Comparison of ENCODE assay signal across 1 cellular context in genomic region chr3:8769088-8769822, GRCh38.
TF ChIP-seq lines count a peak whose summit lies in the region.

OXTR (minus strand) TSS chr3:8769613; CDS start chr3:8768187, 1,426 bp downstream.

TF ChIP-seq in K562, 482 proteins besides CTCF, POLR2A, EP300 and RAD21 (continued from another document):
- TF ChIP-seq MBD1 (CRISPR knock-in tag; IDR thresholded peaks at IDR 0.05) (0 out of 2 replicates have a peak, but pooled peaks have one; percentile 22), SMC3 (conservative IDR thresholded peaks at IDR 0.05; ENCODE audit: insufficient read depth, low read depth, low read length) (peak; percentile 83), ZNF586 (CRISPR knock-in tag; conservative IDR thresholded peaks at IDR 0.05) (no peak), CEBPB (tag; IDR thresholded peaks at IDR 0.05) (no peak), ZFX (CRISPR knock-in tag; IDR thresholded peaks at IDR 0.05) (no peak), KDM1A (IDR thresholded peaks at IDR 0.05) (no peak), ATF1 (CRISPR knock-in tag; IDR thresholded peaks at IDR 0.05) (no peak), ATF1 (tag; IDR thresholded peaks at IDR 0.05) (0 out of 2 replicates have a peak, but pooled peaks have one; percentile 16), DEAF1 (CRISPR knock-in tag; IDR thresholded peaks at IDR 0.05) (0 out of 2 replicates have a peak, but pooled peaks have one; percentile 58), CREB1 (IDR thresholded peaks at IDR 0.05) (peak; percentile 41), CREB1 (CRISPR knock-in tag; IDR thresholded peaks at IDR 0.05) (no peak), CBX8 (IDR thresholded peaks at IDR 0.05; ENCODE audit: borderline replicate concordance, extremely low read depth, low read depth, low read length, poor library complexity, severe bottlenecking) (no peak), ILK (tag; IDR thresholded peaks at IDR 0.05; ENCODE audit: borderline replicate concordance, low read depth) (no peak), ZBTB7A (IDR thresholded peaks at IDR 0.05; ENCODE audit: borderline replicate concordance, control insufficient read depth, low read depth, low read length) (peak; percentile 73; the same call in 1 of the 2 replicates), CXXC5 (CRISPR knock-in tag; IDR thresholded peaks at IDR 0.05) (peak; percentile 56), POLR2G (IDR thresholded peaks at IDR 0.05; ENCODE audit: low read depth, low read length) (0 out of 2 replicates have a peak, but pooled peaks have one; percentile 29), KHSRP (IDR thresholded peaks at IDR 0.05) (no peak), ZKSCAN8 (CRISPR knock-in tag; IDR thresholded peaks at IDR 0.05) (no peak), CTBP1 (IDR thresholded peaks at IDR 0.05; ENCODE audit: borderline replicate concordance) (peak; percentile 79; the same call in 1 of the 2 replicates), MAZ (CRISPR knock-in tag; conservative IDR thresholded peaks at IDR 0.05 in 1 of 2, IDR thresholded peaks at IDR 0.05 in 1 of 2) (peak; percentile 35 to 40; a peak in 1 of 4 replicates), ZHX1 (conservative IDR thresholded peaks at IDR 0.05; ENCODE audit: low read length) (no peak), FIP1L1 (IDR thresholded peaks at IDR 0.05; ENCODE audit: low read depth, low read length, poor library complexity, severe bottlenecking) (peak; percentile 44), CCNT2 (IDR thresholded peaks at IDR 0.05; ENCODE audit: borderline replicate concordance, extremely low read depth, insufficient read length, low read depth, low read length) (peak; percentile 41), MYC (IDR thresholded peaks at IDR 0.05; ENCODE audit: low read depth, low read length) (0 out of 2 replicates have a peak, but pooled peaks have one; percentile 21), MYC (CRISPR knock-in tag; IDR thresholded peaks at IDR 0.05; ENCODE audit: borderline replicate concordance, low read depth) (no peak), MCM3 (IDR thresholded peaks at IDR 0.05) (no peak)
- TF ChIP-seq, protein P1, sequence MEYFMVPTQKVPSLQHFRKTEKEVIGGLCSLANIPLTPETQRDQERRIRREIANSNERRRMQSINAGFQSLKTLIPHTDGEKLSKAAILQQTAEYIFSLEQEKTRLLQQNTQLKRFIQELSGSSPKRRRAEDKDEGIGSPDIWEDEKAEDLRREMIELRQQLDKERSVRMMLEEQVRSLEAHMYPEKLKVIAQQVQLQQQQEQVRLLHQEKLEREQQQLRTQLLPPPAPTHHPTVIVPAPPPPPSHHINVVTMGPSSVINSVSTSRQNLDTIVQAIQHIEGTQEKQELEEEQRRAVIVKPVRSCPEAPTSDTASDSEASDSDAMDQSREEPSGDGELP (CRISPR knock-in tag; IDR thresholded peaks at IDR 0.05; ENCODE audit: borderline replicate concordance), result peak; percentile 56; the same call in 1 of the 2 replicates
- TF ChIP-seq, protein P2, sequence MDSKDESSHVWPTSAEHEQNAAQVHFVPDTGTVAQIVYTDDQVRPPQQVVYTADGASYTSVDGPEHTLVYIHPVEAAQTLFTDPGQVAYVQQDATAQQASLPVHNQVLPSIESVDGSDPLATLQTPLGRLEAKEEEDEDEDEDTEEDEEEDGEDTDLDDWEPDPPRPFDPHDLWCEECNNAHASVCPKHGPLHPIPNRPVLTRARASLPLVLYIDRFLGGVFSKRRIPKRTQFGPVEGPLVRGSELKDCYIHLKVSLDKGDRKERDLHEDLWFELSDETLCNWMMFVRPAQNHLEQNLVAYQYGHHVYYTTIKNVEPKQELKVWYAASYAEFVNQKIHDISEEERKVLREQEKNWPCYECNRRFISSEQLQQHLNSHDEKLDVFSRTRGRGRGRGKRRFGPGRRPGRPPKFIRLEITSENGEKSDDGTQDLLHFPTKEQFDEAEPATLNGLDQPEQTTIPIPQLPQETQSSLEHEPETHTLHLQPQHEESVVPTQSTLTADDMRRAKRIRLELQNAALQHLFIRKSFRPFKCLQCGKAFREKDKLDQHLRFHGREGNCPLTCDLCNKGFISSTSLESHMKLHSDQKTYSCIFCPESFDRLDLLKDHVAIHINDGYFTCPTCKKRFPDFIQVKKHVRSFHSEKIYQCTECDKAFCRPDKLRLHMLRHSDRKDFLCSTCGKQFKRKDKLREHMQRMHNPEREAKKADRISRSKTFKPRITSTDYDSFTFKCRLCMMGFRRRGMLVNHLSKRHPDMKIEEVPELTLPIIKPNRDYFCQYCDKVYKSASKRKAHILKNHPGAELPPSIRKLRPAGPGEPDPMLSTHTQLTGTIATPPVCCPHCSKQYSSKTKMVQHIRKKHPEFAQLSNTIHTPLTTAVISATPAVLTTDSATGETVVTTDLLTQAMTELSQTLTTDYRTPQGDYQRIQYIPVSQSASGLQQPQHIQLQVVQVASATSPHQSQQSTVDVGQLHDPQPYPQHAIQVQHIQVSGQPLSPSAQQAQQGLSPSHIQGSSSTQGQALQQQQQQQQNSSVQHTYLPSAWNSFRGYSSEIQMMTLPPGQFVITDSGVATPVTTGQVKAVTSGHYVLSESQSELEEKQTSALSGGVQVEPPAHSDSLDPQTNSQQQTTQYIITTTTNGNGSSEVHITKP (IDR thresholded peaks at IDR 0.05; ENCODE audit: partially characterized antibody), result no peak
TF ChIP-seq in K562: peak in this region for 23.
